ENCODE assay signal across 1 cellular context in the genomic region with DNA sequence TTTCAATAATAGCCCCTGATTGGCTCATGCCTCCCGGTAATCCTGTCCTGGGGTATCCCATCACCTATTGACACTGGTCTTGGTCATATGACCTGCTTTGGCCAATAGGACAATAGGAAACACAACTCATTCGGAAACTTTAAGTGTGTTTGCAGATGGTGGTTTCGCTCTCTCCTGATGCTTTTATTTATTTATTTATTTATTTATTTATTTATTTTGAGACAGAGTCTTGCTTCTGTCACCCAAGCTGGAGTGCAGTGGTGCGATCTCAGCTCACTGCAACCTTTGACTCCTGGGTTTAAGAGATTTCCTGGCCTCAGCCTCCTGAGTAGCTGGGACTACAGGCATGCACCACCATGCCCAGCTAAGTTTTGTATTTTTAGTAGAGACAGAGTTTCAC.
TF ChIP-seq lines count a peak whose summit lies in the region.

No MANE protein-coding gene starts in this region.

TF ChIP-seq in HEK293, 187 proteins besides CTCF, POLR2A, EP300 and RAD21 (continued from another document):
- TF ChIP-seq, protein P1, sequence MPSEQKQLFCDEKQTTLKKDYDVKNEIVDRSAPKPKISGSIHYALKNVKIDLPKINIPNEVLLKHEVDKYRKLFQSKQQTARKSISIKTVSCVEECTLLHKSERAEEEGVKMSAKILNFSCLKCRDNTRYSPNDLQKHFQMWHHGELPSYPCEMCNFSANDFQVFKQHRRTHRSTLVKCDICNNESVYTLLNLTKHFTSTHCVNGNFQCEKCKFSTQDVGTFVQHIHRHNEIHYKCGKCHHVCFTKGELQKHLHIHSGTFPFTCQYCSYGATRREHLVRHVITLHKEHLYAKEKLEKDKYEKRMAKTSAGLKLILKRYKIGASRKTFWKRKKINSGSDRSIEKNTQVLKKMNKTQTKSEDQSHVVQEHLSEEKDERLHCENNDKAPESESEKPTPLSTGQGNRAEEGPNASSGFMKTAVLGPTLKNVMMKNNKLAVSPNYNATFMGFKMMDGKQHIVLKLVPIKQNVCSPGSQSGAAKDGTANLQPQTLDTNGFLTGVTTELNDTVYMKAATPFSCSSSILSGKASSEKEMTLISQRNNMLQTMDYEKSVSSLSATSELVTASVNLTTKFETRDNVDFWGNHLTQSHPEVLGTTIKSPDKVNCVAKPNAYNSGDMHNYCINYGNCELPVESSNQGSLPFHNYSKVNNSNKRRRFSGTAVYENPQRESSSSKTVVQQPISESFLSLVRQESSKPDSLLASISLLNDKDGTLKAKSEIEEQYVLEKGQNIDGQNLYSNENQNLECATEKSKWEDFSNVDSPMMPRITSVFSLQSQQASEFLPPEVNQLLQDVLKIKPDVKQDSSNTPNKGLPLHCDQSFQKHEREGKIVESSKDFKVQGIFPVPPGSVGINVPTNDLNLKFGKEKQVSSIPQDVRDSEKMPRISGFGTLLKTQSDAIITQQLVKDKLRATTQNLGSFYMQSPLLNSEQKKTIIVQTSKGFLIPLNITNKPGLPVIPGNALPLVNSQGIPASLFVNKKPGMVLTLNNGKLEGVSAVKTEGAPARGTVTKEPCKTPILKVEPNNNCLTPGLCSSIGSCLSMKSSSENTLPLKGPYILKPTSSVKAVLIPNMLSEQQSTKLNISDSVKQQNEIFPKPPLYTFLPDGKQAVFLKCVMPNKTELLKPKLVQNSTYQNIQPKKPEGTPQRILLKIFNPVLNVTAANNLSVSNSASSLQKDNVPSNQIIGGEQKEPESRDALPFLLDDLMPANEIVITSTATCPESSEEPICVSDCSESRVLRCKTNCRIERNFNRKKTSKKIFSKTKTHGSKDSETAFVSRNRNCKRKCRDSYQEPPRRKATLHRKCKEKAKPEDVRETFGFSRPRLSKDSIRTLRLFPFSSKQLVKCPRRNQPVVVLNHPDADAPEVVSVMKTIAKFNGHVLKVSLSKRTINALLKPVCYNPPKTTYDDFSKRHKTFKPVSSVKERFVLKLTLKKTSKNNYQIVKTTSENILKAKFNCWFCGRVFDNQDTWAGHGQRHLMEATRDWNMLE (tag by site-specific recombination; conservative IDR thresholded peaks at IDR 0.05; ENCODE audit: low read depth) = peak; percentile 70
- TF ChIP-seq ZNF426 (tag by site-specific recombination; IDR thresholded peaks at IDR 0.05) (peak; percentile 44), ZBTB8A (tag by site-specific recombination; IDR thresholded peaks at IDR 0.05) (0 out of 2 replicates have a peak, but pooled peaks have one; percentile 28), ZNF140 (tag by site-specific recombination; IDR thresholded peaks at IDR 0.05) (0 out of 2 replicates have a peak, but pooled peaks have one; percentile 32), ZNF623 (tag by site-specific recombination; IDR thresholded peaks at IDR 0.05) (0 out of 2 replicates have a peak, but pooled peaks have one; percentile 27), ZNF555 (tag by site-specific recombination; conservative IDR thresholded peaks at IDR 0.05) (0 out of 2 replicates have a peak, but pooled peaks have one; percentile 19)
TF ChIP-seq in HEK293: peak in this region for 7; not testable (repeated sequence) for 180.
